11 cellular contexts compared by ENCODE assay signal in the genomic region with DNA sequence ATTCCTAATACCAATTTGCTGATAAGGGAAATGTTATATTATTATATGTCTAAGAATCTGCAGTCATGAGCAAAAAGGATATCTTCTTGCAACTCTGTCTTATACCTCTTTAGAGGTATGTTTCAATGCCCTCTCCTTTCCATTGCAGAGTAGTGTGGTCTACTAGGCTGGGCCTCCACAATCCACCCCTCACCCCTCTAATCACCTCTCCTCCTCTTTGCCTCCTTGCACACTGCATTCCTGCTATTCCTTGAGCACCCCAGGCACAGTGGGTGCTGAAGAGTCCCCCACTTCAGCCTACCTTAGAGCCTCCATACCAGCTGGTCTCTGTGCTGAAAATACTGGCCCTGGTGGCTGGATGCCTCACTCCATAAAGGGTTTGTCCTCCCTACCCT. TPM values are rescaled to one million over a fixed set of nuclear protein-coding genes. Genes with fewer than 3 reads are reported as not detected.
DNase-seq lines count a peak whose midpoint lies in the region; ATAC-seq and TF ChIP-seq lines count a peak whose summit lies in the region.
"Had no signal": no experiment of that assay in that cellular context is flagged by ENCODE, and none has a peak within 500 bp of the region (broad histone marks: within the 10 kb centered on the region; RNA-seq: fewer than 3 reads in every experiment).

No MANE protein-coding gene starts in this region.

- POLR2A ChIA-PET in activated naive CD8-positive, alpha-beta T cell treated with anti-CD3 and anti-CD28 coated beads, Interleukin-2, amount 10 ng/mL, durations not matched to agents 7 days and 5 days (lab: Charles Lee) = interaction anchor here (0.7 to 1.1 kb wide), 5 partner anchors 21 to 188 kb away, joined by 3 to 8 read pairs (median 3); partner anchors contain the start of gene ARMC2

- H3K36me3 ChIP-seq in thoracic aorta = no peaks in the 10 kb centered on the region

- peaks cover 39 to 48% of the 10 kb centered on the region in 2 donors for H3K4me1 ChIP-seq in thoracic aorta (ENCODE audit: control insufficient read depth in 1 of 2, low read depth in 2 of 2)

- peaks cover 63% of the 10 kb centered on the region for H3K4me1 Mint-ChIP-seq in activated CD4-positive, alpha-beta T cell treated with anti-CD3 and anti-CD28 coated beads, Interleukin-2, amount 10 ng/mL, durations not matched to agents 24 days and 14 days
- H3K4me1 Mint-ChIP-seq in activated naive CD8-positive, alpha-beta T cell treated with anti-CD3 and anti-CD28 coated beads, Interleukin-2, amount 10 ng/mL, durations not matched to agents 7 days and 5 days = peaks cover 49% of the 10 kb centered on the region

- intact Hi-C loops in activated CD4-positive, alpha-beta T cell treated with anti-CD3 and anti-CD28 coated beads, Interleukin-2, amount 10 ng/mL, durations not matched to agents 24 days and 14 days (cut with micrococcal nuclease) = loop anchor here (1.0 to 10.0 kb wide), 6 partner anchors 8 to 1140 kb away; partner anchors contain the start of genes CD164 and SCML4

- H3K9me3 Mint-ChIP-seq in activated CD4-positive, alpha-beta T cell treated with anti-CD3 and anti-CD28 coated beads, Interleukin-2, amount 10 ng/mL, durations not matched to agents 24 days and 14 days = peaks cover 35% of the 10 kb centered on the region
- H3K9me3 Mint-ChIP-seq in activated naive CD8-positive, alpha-beta T cell treated with anti-CD3 and anti-CD28 coated beads, Interleukin-2, amount 10 ng/mL, durations not matched to agents 7 days and 5 days = peaks cover 7% of the 10 kb centered on the region

- no peaks in the 10 kb centered on the region for H3K27me3 ChIP-seq in thoracic aorta (replicated peaks; ENCODE audit: insufficient read depth)
- H3K27me3 ChIP-seq: dorsolateral prefrontal cortex had no signal

- peak; percentile 67 for DNase-seq in activated CD4-positive, alpha-beta T cell treated with anti-CD3 and anti-CD28 coated beads, Interleukin-2, amount 10 ng/mL, durations not matched to agents 24 days and 14 days
- DNase-seq in activated CD4-positive, alpha-beta T cell treated with anti-CD3 and anti-CD28 coated beads, Interleukin-2, amount 50 U/mL, for 4 hours = no peak
- no peak for DNase-seq in activated naive CD8-positive, alpha-beta T cell treated with anti-CD3 and anti-CD28 coated beads, Interleukin-2, amount 10 ng/mL, durations not matched to agents 7 days and 5 days
- DNase-seq in thoracic aorta (ENCODE audit: low spot score) (no peak), AG08395 (ENCODE audit: low spot score) (no peak), COLO829 (ENCODE audit: low spot score) (no peak), NCI-H2171 (lab: John Stamatoyannopoulos, UW) (no peak)
- DNase-seq: dorsolateral prefrontal cortex, NCI-H146 had no signal

- no peak overlapping the region for H3K4me3 ChIP-seq in thoracic aorta

- H3K27ac ChIP-seq in thoracic aorta = peak overlapping the region; percentile 79 to 89
- H3K27ac ChIP-seq: VCaP had no signal

- ATAC-seq in HG02981 (IDR thresholded peaks at IDR 0.05; ENCODE audit: unreplicated experiment) (peak; percentile 21), thoracic aorta (ENCODE audit: insufficient number of reproducible peaks, low FRiP score, low read depth) (no peak)
- ATAC-seq in activated naive CD8-positive, alpha-beta T cell treated with anti-CD3 and anti-CD28 coated beads, Interleukin-2, amount 10 ng/mL, durations not matched to agents 7 days and 5 days (ENCODE audit: low read depth) = peak; percentile 35

- H3K36me3 Mint-ChIP-seq in activated CD4-positive, alpha-beta T cell treated with anti-CD3 and anti-CD28 coated beads, Interleukin-2, amount 10 ng/mL, durations not matched to agents 24 days and 14 days (ENCODE audit: low read depth) = peaks cover 42% of the 10 kb centered on the region
- H3K36me3 Mint-ChIP-seq in activated naive CD8-positive, alpha-beta T cell treated with anti-CD3 and anti-CD28 coated beads, Interleukin-2, amount 10 ng/mL, durations not matched to agents 7 days and 5 days = peaks cover 58% of the 10 kb centered on the region

- TF ChIP-seq CTCF in thoracic aorta (IDR thresholded peaks at IDR 0.05) = no peak

- H3K27ac Mint-ChIP-seq in activated CD4-positive, alpha-beta T cell treated with anti-CD3 and anti-CD28 coated beads, Interleukin-2, amount 10 ng/mL, durations not matched to agents 24 days and 14 days = peak overlapping the region; percentile 91
- peak overlapping the region; percentile 97 for H3K27ac Mint-ChIP-seq in activated naive CD8-positive, alpha-beta T cell treated with anti-CD3 and anti-CD28 coated beads, Interleukin-2, amount 10 ng/mL, durations not matched to agents 7 days and 5 days

- no peaks in the 10 kb centered on the region for H3K9me3 ChIP-seq in thoracic aorta

- H3K4me3 Mint-ChIP-seq in activated CD4-positive, alpha-beta T cell treated with anti-CD3 and anti-CD28 coated beads, Interleukin-2, amount 10 ng/mL, durations not matched to agents 24 days and 14 days = peak overlapping the region; percentile 68
- H3K4me3 Mint-ChIP-seq in activated naive CD8-positive, alpha-beta T cell treated with anti-CD3 and anti-CD28 coated beads, Interleukin-2, amount 10 ng/mL, durations not matched to agents 7 days and 5 days = peak overlapping the region; percentile 70

- peaks cover 22% of the 10 kb centered on the region for H3K27me3 Mint-ChIP-seq in activated CD4-positive, alpha-beta T cell treated with anti-CD3 and anti-CD28 coated beads, Interleukin-2, amount 10 ng/mL, durations not matched to agents 24 days and 14 days
- no peaks in the 10 kb centered on the region for H3K27me3 Mint-ChIP-seq in activated naive CD8-positive, alpha-beta T cell treated with anti-CD3 and anti-CD28 coated beads, Interleukin-2, amount 10 ng/mL, durations not matched to agents 7 days and 5 days

RNA-seq across cellular contexts. Expression of gene ARMC2, which starts 26.9 kb away (rescaled TPM):
- total RNA-seq in activated CD4-positive, alpha-beta T cell treated with anti-CD3 and anti-CD28 coated beads, Interleukin-2, amount 10 ng/mL, durations not matched to agents 24 days and 14 days = 2.7 and 3.3 TPM in 2 replicates
- 10 to 100 TPM; 12.2 to 15.3 TPM for total RNA-seq in activated naive CD8-positive, alpha-beta T cell treated with anti-CD3 and anti-CD28 coated beads, Interleukin-2, amount 10 ng/mL, durations not matched to agents 7 days and 5 days
- total RNA-seq in thoracic aorta = 10 to 100 TPM; 11.5 to 22.5 TPM
